26 cellular contexts compared by ENCODE assay signal in genomic region chr14:105971593-105972500, GRCh38.
DNase-seq lines count a peak whose midpoint lies in the region; ATAC-seq and TF ChIP-seq lines count a peak whose summit lies in the region.
"Had no signal": no experiment of that assay in that cellular context is flagged by ENCODE, and none has a peak within 500 bp of the region (broad histone marks: within the 10 kb centered on the region; RNA-seq: fewer than 3 reads in every experiment).

No MANE protein-coding gene starts in this region.

- no peak overlapping the region for H3K9ac ChIP-seq in SK-N-SH
- H3K9ac ChIP-seq: BLaER1 had no signal

- H3K27me3 ChIP-seq in SK-N-SH (ENCODE audit: insufficient read depth) (peaks cover 29% of the 10 kb centered on the region), GM23338 (ENCODE audit: insufficient read depth) (no peaks in the 10 kb centered on the region), brain microvascular endothelial cell (replicated peaks) (no peaks in the 10 kb centered on the region)
- H3K27me3 ChIP-seq: BLaER1 had no signal

- intact Hi-C loops in dendritic cell treated with granulocyte-macrophage colony-stimulating factor and Interleukin-4, amounts not matched to agents 40 ng/mL and 50 ng/mL, for 4 days (cut with micrococcal nuclease) = no loop called here

- WGBS in SK-N-SH (ENCODE audit: low lambda C conversion rate) = 19% methylated on average over 27 of the region's 35 CpGs

- no peak for DNase-seq in SK-N-SH
- no peak for DNase-seq in GM23338 (ENCODE audit: low spot score)
- DNase-seq in ureter (ENCODE audit: low spot score) = no peak
- no peak for DNase-seq in brain microvascular endothelial cell
- DNase-seq: 8988T; ACHN; BE2C; C1 segment of cervical spinal cord; CD4-positive, alpha-beta memory T cell; CD4-positive, CD25-positive, alpha-beta regulatory T cell; CD8-positive, alpha-beta memory T cell; COR-L47; DMS 273 treated with DMSO at 0.1 percent for 48 hours; DMS153; DMS53; DMS79; DND-41; EL; GDM1 had no signal

- no peaks in the 10 kb centered on the region for H3K4me1 ChIP-seq in SK-N-SH (ENCODE audit: control insufficient read depth in 1 of 2, insufficient read depth in 2 of 2, low read depth in 1 of 2, low read length in 1 of 2)
- no peaks in the 10 kb centered on the region for H3K4me1 ChIP-seq in HEK293 (ENCODE audit: control insufficient read depth, insufficient read depth, low read length)
- no peaks in the 10 kb centered on the region for H3K4me1 ChIP-seq in GM23338 (ENCODE audit: insufficient read depth)
- H3K4me1 ChIP-seq: BE2C, BLaER1 had no signal

- H3F3A ChIP-seq in SK-N-SH (replicated peaks; ENCODE audit: insufficient read depth) (no peaks in the 10 kb centered on the region), GM23338 (replicated peaks; ENCODE audit: low read depth) (no peaks in the 10 kb centered on the region)

- TF ChIP-seq RAD21 in SK-N-SH (IDR thresholded peaks at IDR 0.05; ENCODE audit: low read length) (no peak), Ishikawa (IDR thresholded peaks at IDR 0.05; ENCODE audit: low read depth) (no peak)

- H3K4me2 ChIP-seq in SK-N-SH (no peak overlapping the region), GM23338 (no peak overlapping the region)
- H3K4me2 ChIP-seq: BLaER1 had no signal

- H3K27ac ChIP-seq in SK-N-SH (ENCODE audit: low read depth in 2 of 2, low read length in 1 of 2) (no peak overlapping the region), HEK293 (ENCODE audit: extremely low read depth, low read depth, low read length) (no peak overlapping the region), GM23338 (ENCODE audit: low read depth) (no peak overlapping the region), brain microvascular endothelial cell (no peak overlapping the region)
- H3K27ac ChIP-seq: BLaER1 had no signal

- H3K36me3 ChIP-seq in SK-N-SH (replicated peaks in 1 of 2; ENCODE audit: control insufficient read depth in 1 of 2, insufficient read depth in 2 of 2, low read length in 1 of 2) = no peaks in the 10 kb centered on the region
- H3K36me3 ChIP-seq in HEK293 (ENCODE audit: control insufficient read depth in 2 of 2, insufficient read depth in 1 of 2, low read length in 2 of 2) = no peaks in the 10 kb centered on the region
- no peaks in the 10 kb centered on the region for H3K36me3 ChIP-seq in GM23338 (ENCODE audit: insufficient read depth)
- H3K36me3 ChIP-seq in brain microvascular endothelial cell (replicated peaks) = no peaks in the 10 kb centered on the region
- H3K36me3 ChIP-seq: BE2C, BLaER1 had no signal

- CTCF ChIA-PET in SK-N-SH (lab: Yijun Ruan, JAX) (no interaction called here), HEK293 (lab: Yijun Ruan, JAX) (no interaction called here)

- no peaks in the 10 kb centered on the region for H3K36me3 Mint-ChIP-seq in dendritic cell treated with granulocyte-macrophage colony-stimulating factor and Interleukin-4, amounts not matched to agents 40 ng/mL and 50 ng/mL, for 4 days (ENCODE audit: low read depth)
- H3K36me3 Mint-ChIP-seq in GM23338 (ENCODE audit: low read depth) = peaks cover 70% of the 10 kb centered on the region
- H3K36me3 Mint-ChIP-seq: CD14-positive monocyte; CD4-positive, alpha-beta memory T cell; CD4-positive, CD25-positive, alpha-beta regulatory T cell; CD8-positive, alpha-beta memory T cell had no signal

- ATAC-seq in SK-N-SH treated with all-trans-retinoic acid at 6 μM for 48 hours = no peak
- no peak for ATAC-seq in GM23338
- ATAC-seq: GM12878 had no signal

- peaks cover 51% of the 10 kb centered on the region for H3K4me1 Mint-ChIP-seq in dendritic cell treated with granulocyte-macrophage colony-stimulating factor and Interleukin-4, amounts not matched to agents 40 ng/mL and 50 ng/mL, for 4 days (ENCODE audit: low read depth)
- no peaks in the 10 kb centered on the region for H3K4me1 Mint-ChIP-seq in GM23338

- H3K9me2 ChIP-seq in SK-N-SH = no peaks in the 10 kb centered on the region
- H3K9me2 ChIP-seq in GM23338 (ENCODE audit: insufficient read depth) = no peaks in the 10 kb centered on the region

- no peaks in the 10 kb centered on the region for H3K9me3 Mint-ChIP-seq in dendritic cell treated with granulocyte-macrophage colony-stimulating factor and Interleukin-4, amounts not matched to agents 40 ng/mL and 50 ng/mL, for 4 days
- peaks cover 98% of the 10 kb centered on the region for H3K9me3 Mint-ChIP-seq in GM23338
- H3K9me3 Mint-ChIP-seq: CD4-positive, alpha-beta memory T cell; CD4-positive, CD25-positive, alpha-beta regulatory T cell; CD8-positive, alpha-beta memory T cell had no signal

- peak overlapping the region; percentile 47 for H3K27ac Mint-ChIP-seq in dendritic cell treated with granulocyte-macrophage colony-stimulating factor and Interleukin-4, amounts not matched to agents 40 ng/mL and 50 ng/mL, for 4 days
- no peak overlapping the region for H3K27ac Mint-ChIP-seq in GM23338
- H3K27ac Mint-ChIP-seq: CD8-positive, alpha-beta memory T cell had no signal

- H3K4me3 ChIP-seq in SK-N-SH (ENCODE audit: low read depth in 2 of 2, low read length in 1 of 2) (no peak overlapping the region), HEK293 (ENCODE audit: low read depth, low read length) (no peak overlapping the region), GM23338 (no peak overlapping the region), brain microvascular endothelial cell (ENCODE audit: low read depth, low read length) (no peak overlapping the region)
- H3K4me3 ChIP-seq: BLaER1, GM12878 had no signal

- H4K20me1 ChIP-seq in SK-N-SH (ENCODE audit: insufficient read depth) (no peaks in the 10 kb centered on the region), GM23338 (replicated peaks; ENCODE audit: insufficient read depth) (no peaks in the 10 kb centered on the region)
- H4K20me1 ChIP-seq: BLaER1 had no signal

- POLR2A ChIA-PET in SK-N-SH (lab: Yijun Ruan, JAX) = no interaction called here
- POLR2A ChIA-PET in HEK293 (lab: Yijun Ruan, JAX) = no interaction called here

- H3K4me3 Mint-ChIP-seq in dendritic cell treated with granulocyte-macrophage colony-stimulating factor and Interleukin-4, amounts not matched to agents 40 ng/mL and 50 ng/mL, for 4 days = no peak overlapping the region
- H3K4me3 Mint-ChIP-seq in GM23338 = no peak overlapping the region
- H3K4me3 Mint-ChIP-seq: CD14-positive monocyte; CD4-positive, alpha-beta memory T cell; CD4-positive, CD25-positive, alpha-beta regulatory T cell; CD8-positive, alpha-beta memory T cell had no signal

- no peak for TF ChIP-seq EP300 in SK-N-SH (IDR thresholded peaks at IDR 0.05; ENCODE audit: borderline replicate concordance in 1 of 2, low read depth in 1 of 2, low read length in 1 of 2)
- TF ChIP-seq EP300 in Ishikawa (IDR thresholded peaks at IDR 0.05; ENCODE audit: borderline replicate concordance) = no peak

- in situ Hi-C loops in brain microvascular endothelial cell (cut with HindIII; ENCODE audit: low pct_ligation_motif_present, low sequenced_read_pairs) = no loop called here

- peaks cover 12% of the 10 kb centered on the region for H3K27me3 Mint-ChIP-seq in dendritic cell treated with granulocyte-macrophage colony-stimulating factor and Interleukin-4, amounts not matched to agents 40 ng/mL and 50 ng/mL, for 4 days
- H3K27me3 Mint-ChIP-seq in GM23338 (ENCODE audit: insufficient read depth, low read depth, poor library complexity) = peaks cover 10% of the 10 kb centered on the region

- no peak overlapping the region for H2AFZ ChIP-seq in SK-N-SH (ENCODE audit: low read depth)
- H2AFZ ChIP-seq in GM23338 = no peak overlapping the region

- H3K79me2 ChIP-seq in SK-N-SH (ENCODE audit: insufficient read depth) (no peaks in the 10 kb centered on the region), GM23338 (replicated peaks; ENCODE audit: insufficient read depth) (no peaks in the 10 kb centered on the region)

- no peaks in the 10 kb centered on the region for H3K9me3 ChIP-seq in SK-N-SH
- H3K9me3 ChIP-seq in HEK293 (ENCODE audit: control insufficient read depth, insufficient read depth, low read depth, low read length) = no peaks in the 10 kb centered on the region
- H3K9me3 ChIP-seq: BE2C, BLaER1 had no signal

- no peak for TF ChIP-seq CTCF in SK-N-SH (IDR thresholded peaks at IDR 0.05)
- TF ChIP-seq CTCF in HEK293 (tag by site-specific recombination; IDR thresholded peaks at IDR 0.05) = no peak
- no peak for TF ChIP-seq CTCF in GM23338 (conservative IDR thresholded peaks at IDR 0.05; ENCODE audit: low read depth in 2 of 2)
- no peak for TF ChIP-seq CTCF in brain microvascular endothelial cell (IDR thresholded peaks at IDR 0.05; ENCODE audit: low read depth, low read length, missing control alignments)

TF ChIP-seq in SK-N-SH, 30 proteins besides CTCF, POLR2A, EP300 and RAD21 (continues in another document):
- no peak for TF ChIP-seq TEAD4 (IDR thresholded peaks at IDR 0.05; ENCODE audit: borderline replicate concordance, insufficient read depth)
- TF ChIP-seq GABPA (IDR thresholded peaks at IDR 0.05; ENCODE audit: low read depth) = no peak

TF ChIP-seq in SK-N-SH treated with all-trans-retinoic acid at 6 μM for 48 hours, 23 proteins besides CTCF, POLR2A, EP300 and RAD21 (continues in another document):
- TF ChIP-seq PPARA (CRISPR knock-in tag; IDR thresholded peaks at IDR 0.05; ENCODE audit: borderline replicate concordance) = no peak
- no peak for TF ChIP-seq ZNF565 (CRISPR knock-in tag; conservative IDR thresholded peaks at IDR 0.05; ENCODE audit: low read depth)

TF ChIP-seq in Ishikawa, 13 proteins besides CTCF, POLR2A, EP300 and RAD21 (continues in another document):
- TF ChIP-seq YY1 (IDR thresholded peaks at IDR 0.05; ENCODE audit: low read depth) = no peak

Comparison
In these comparisons a context has a peak if more than half of its experiments do, and no peak if none do; other contexts are left out.
1. Of the 4 proteins assayed by ChIP-seq in both HEK293 and SK-N-SH: peak only in HEK293: none; only in SK-N-SH: none; in both: REST; in neither: 3.